ENCODE assay signal across 9 cellular contexts in the genomic region with DNA sequence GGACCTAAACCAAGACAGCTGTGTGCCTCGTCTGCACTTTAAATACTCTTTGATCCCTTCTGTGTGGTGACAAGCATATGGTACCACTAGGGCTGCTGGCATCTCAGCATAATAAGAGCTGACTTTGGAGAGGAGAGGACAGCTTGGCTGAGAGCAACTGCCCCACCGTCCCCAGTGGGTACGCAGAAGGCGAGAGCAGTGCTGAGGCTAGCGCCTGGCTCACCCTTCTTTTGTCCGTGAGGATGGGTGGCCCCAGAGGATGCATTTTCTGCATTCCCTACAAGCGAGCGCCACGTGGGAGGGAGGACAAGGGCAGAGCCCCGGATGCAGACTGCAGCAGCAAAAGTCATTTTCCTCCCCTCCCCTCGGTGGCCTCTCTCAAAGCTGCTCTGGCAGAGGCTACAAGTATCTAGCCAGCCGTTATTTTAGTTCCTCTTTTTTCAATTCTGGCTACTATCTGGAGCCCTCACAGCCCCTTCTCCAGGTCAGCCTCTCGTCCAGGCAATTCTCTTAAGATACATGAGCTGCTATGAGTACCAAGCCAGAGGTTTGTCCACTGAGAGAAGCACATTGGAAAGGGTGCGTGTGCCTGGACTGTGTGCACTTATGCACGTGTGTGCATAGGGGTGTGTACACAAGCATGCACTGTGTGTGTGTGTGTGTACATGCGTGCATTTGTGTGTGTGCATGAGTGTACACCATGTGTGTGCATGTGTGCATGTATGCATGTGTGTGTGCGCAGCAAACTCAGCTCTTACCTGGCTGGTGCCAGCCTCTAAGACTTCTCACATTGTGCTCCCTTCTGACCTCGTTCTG. TPM values are rescaled to one million over a fixed set of nuclear protein-coding genes. Genes with fewer than 3 reads are reported as not detected.
DNase-seq lines count a peak whose midpoint lies in the region; ATAC-seq, FAIRE-seq and TF ChIP-seq lines count a peak whose summit lies in the region.
"Had no signal": no experiment of that assay in that cellular context is flagged by ENCODE, and none has a peak within 500 bp of the region (broad histone marks: within the 10 kb centered on the region; RNA-seq: fewer than 3 reads in every experiment).

No MANE protein-coding gene starts in this region.

- 85% methylated on average over 18 of the region's 18 CpGs; no CpG with 5 or more reads in 1 of the 2 experiments for WGBS in H1 (ENCODE audit: extremely low coverage in 1 of 2, insufficient coverage in 1 of 2, insufficient read length in 1 of 2, insufficient replicate concordance in 2 of 2, low coverage in 1 of 2, low lambda C conversion rate in 2 of 2, missing lambda C conversion rate in 1 of 2), 2 experiments

- H3K4ac ChIP-seq in H1 (replicated peaks; ENCODE audit: insufficient read length, low read depth, low read length): peak overlapping the region; percentile 96

- H3K14ac ChIP-seq in H1 (ENCODE audit: insufficient read length): no peak overlapping the region

- H3K9me3 ChIP-seq in HUES6 (ENCODE audit: control insufficient read depth, insufficient read depth, low read depth, low read length) (no peaks in the 10 kb centered on the region), H1 (ENCODE audit: insufficient read depth in 2 of 2, low read depth in 1 of 2, low read length in 1 of 2) (no peaks in the 10 kb centered on the region), tibial artery (no peaks in the 10 kb centered on the region)
- H3K9me3 ChIP-seq: right lobe of liver had no signal

- H3K56ac ChIP-seq in H1 (replicated peaks; ENCODE audit: insufficient read length, low read depth, low read length): no peak overlapping the region

- peak overlapping the region; percentile 87; the same call in 1 of the 2 replicates for H2BK12ac ChIP-seq in H1 (ENCODE audit: low read depth, low read length)

- H3K4me3 ChIP-seq in HUES6 (ENCODE audit: low read depth, low read length) (no peak overlapping the region), H1 (ENCODE audit: extremely low read depth in 1 of 4, insufficient read depth in 2 of 4, low read depth in 3 of 4, low read length in 4 of 4) (no peak overlapping the region), tibial artery (no peak overlapping the region)
- H3K4me3 ChIP-seq: right lobe of liver had no signal

- peak overlapping the region; percentile 94 for H4K91ac ChIP-seq in H1 (replicated peaks; ENCODE audit: insufficient read length, low read length)

- intact Hi-C loops in tibial artery (cut with DNase I; ENCODE audit: low total_unique reads): loop anchor here (10.0 kb wide), 1 partner anchor 45 kb away; no protein-coding TSS in a partner anchor

- H2AK5ac ChIP-seq in H1 (ENCODE audit: low read depth, low read length): peak overlapping the region; percentile 86; the same call in 1 of the 2 replicates

- no peak for FAIRE-seq in H1 (lab: Jason Lieb, UNC)

- 0 out of 2 replicates have a peak, but pooled peaks cover 2% of the 10 kb centered on the region for H3K79me1 ChIP-seq in H1 (ENCODE audit: low read depth, low read length)

- H3K4me1 Mint-ChIP-seq in activated CD8-positive, alpha-beta memory T cell treated with anti-CD3 and anti-CD28 coated beads, Interleukin-2, amount 10 ng/mL, durations not matched to agents 7 days and 5 days: peaks cover 9% of the 10 kb centered on the region

- H3K36me3 Mint-ChIP-seq in activated CD8-positive, alpha-beta memory T cell treated with anti-CD3 and anti-CD28 coated beads, Interleukin-2, amount 10 ng/mL, durations not matched to agents 7 days and 5 days: no peaks in the 10 kb centered on the region

- peak overlapping the region; percentile 83 for H2BK5ac ChIP-seq in H1 (ENCODE audit: low read depth, low read length)

- no peak overlapping the region for H2AFZ ChIP-seq in H1 (ENCODE audit: low read length)

- H3K9ac ChIP-seq in HUES6 (ENCODE audit: low read length): peak overlapping the region; percentile 11
- no peak overlapping the region for H3K9ac ChIP-seq in H1 (replicated peaks in 1 of 4; ENCODE audit: extremely low read depth in 1 of 4, low read depth in 3 of 4, low read length in 3 of 4)

- H3K27me3 Mint-ChIP-seq in activated CD8-positive, alpha-beta memory T cell treated with anti-CD3 and anti-CD28 coated beads, Interleukin-2, amount 10 ng/mL, durations not matched to agents 7 days and 5 days: peaks cover 13% of the 10 kb centered on the region

- no peak overlapping the region for H3K4me2 ChIP-seq in H1 (ENCODE audit: insufficient read depth in 1 of 2, low read depth in 2 of 2, low read length in 2 of 2)

- no peak for TF ChIP-seq EP300 in H1 (IDR thresholded peaks at IDR 0.05; ENCODE audit: borderline replicate concordance in 1 of 2, low read depth in 2 of 2, low read length in 2 of 2)

- no peak overlapping the region for H4K5ac ChIP-seq in H1 (ENCODE audit: insufficient read length, low read depth, low read length)

- TF ChIP-seq POLR2A in H1 (IDR thresholded peaks at IDR 0.05; ENCODE audit: control extremely low read depth in 1 of 2, low read depth in 2 of 2, low read length in 2 of 2): no peak

- TF ChIP-seq RAD21 in H1 (IDR thresholded peaks at IDR 0.05 in 1 of 2, conservative IDR thresholded peaks at IDR 0.05 in 1 of 2; ENCODE audit: low read depth in 2 of 2, low read length in 2 of 2): no peak

- 0 out of 2 replicates have a peak, but pooled peaks cover 2% of the 10 kb centered on the region for H3K23me2 ChIP-seq in H1 (ENCODE audit: low read depth, low read length)

- CTCF ChIA-PET in activated CD8-positive, alpha-beta memory T cell treated with anti-CD3 and anti-CD28 coated beads, Interleukin-2, amount 10 ng/mL, durations not matched to agents 7 days and 5 days (lab: Charles Lee): no interaction called here
- CTCF ChIA-PET in H1 (lab: Charles Lee; ENCODE audit: partially characterized antibody): interaction anchor here (0.7 to 3.8 kb wide), 12 partner anchors 8 to 355 kb away, joined by 3 to 20 read pairs (median 4); no protein-coding TSS in a partner anchor

- H3K4me1 ChIP-seq in HUES6 (ENCODE audit: control insufficient read depth, insufficient read depth, low read length) (peaks cover 14% of the 10 kb centered on the region; the same call in 1 of the 2 replicates), H1 (replicated peaks in 1 of 4; ENCODE audit: control insufficient read depth in 3 of 4, insufficient read depth in 4 of 4, low read length in 3 of 4) (peaks cover 0 to 5% (median 0%) of the 10 kb centered on the region in 4 experiments; a peak in 1 of 7 replicates), tibial artery (peaks cover 0 to 56% (median 25%) of the 10 kb centered on the region in 4 donors)

- TF ChIP-seq CTCF in H1 (IDR thresholded peaks at IDR 0.05; ENCODE audit: control extremely low read depth in 1 of 3, insufficient read depth in 1 of 3, low read depth in 1 of 3, low read length in 3 of 3) (no peak), tibial artery (IDR thresholded peaks at IDR 0.05) (no peak)

- no peak overlapping the region for H3K23ac ChIP-seq in H1 (ENCODE audit: insufficient read length)

- H2BK120ac ChIP-seq in H1 (replicated peaks; ENCODE audit: low read depth, low read length): no peak overlapping the region

- H4K20me1 ChIP-seq in H1 (replicated peaks in 1 of 2; ENCODE audit: control insufficient read depth in 1 of 2, insufficient read depth in 2 of 2, low read length in 2 of 2): peaks cover 0 to 3% of the 10 kb centered on the region in 2 experiments

- no peak overlapping the region for H4K8ac ChIP-seq in H1 (ENCODE audit: extremely low read depth, insufficient read depth, low read length)

- H3K36me3 ChIP-seq in HUES6 (ENCODE audit: control insufficient read depth, insufficient read depth, low read length): peaks cover 87% of the 10 kb centered on the region
- peaks cover 5 to 29% (median 18%) of the 10 kb centered on the region in 4 experiments; a peak in 7 of 8 replicates for H3K36me3 ChIP-seq in H1 (ENCODE audit: control insufficient read depth in 2 of 4, insufficient read depth in 4 of 4, low read length in 3 of 4)
- peaks cover 65 to 92% (median 89%) of the 10 kb centered on the region in 3 donors for H3K36me3 ChIP-seq in tibial artery
- H3K36me3 ChIP-seq: right lobe of liver had no signal

- peak overlapping the region; percentile 100; the same call in 1 of the 2 replicates for H2BK15ac ChIP-seq in H1 (ENCODE audit: low read length)

- H3K27ac Mint-ChIP-seq in activated CD8-positive, alpha-beta memory T cell treated with anti-CD3 and anti-CD28 coated beads, Interleukin-2, amount 10 ng/mL, durations not matched to agents 7 days and 5 days: no peak overlapping the region

- no peaks in the 10 kb centered on the region for H3K27me3 ChIP-seq in HUES6 (ENCODE audit: control insufficient read depth, insufficient read depth, low read length)
- H3K27me3 ChIP-seq in H1 (replicated peaks in 1 of 4; ENCODE audit: control insufficient read depth in 3 of 4, extremely low read depth in 1 of 4, insufficient read depth in 3 of 4, low read length in 3 of 4): no peaks in the 10 kb centered on the region
- no peaks in the 10 kb centered on the region for H3K27me3 ChIP-seq in tibial artery
- H3K27me3 ChIP-seq: right lobe of liver had no signal

- no peak overlapping the region for H2BK20ac ChIP-seq in H1 (ENCODE audit: low read length)

- ATAC-seq in activated CD8-positive, alpha-beta memory T cell treated with anti-CD3 and anti-CD28 coated beads, Interleukin-2, amount 10 ng/mL, durations not matched to agents 7 days and 5 days: peak; percentile 23
- ATAC-seq in GM19035 (IDR thresholded peaks at IDR 0.05; ENCODE audit: unreplicated experiment): no peak
- ATAC-seq in GM21360 (IDR thresholded peaks at IDR 0.05; ENCODE audit: unreplicated experiment): no peak
- ATAC-seq: right lobe of liver had no signal

- H3K4me3 Mint-ChIP-seq in activated CD8-positive, alpha-beta memory T cell treated with anti-CD3 and anti-CD28 coated beads, Interleukin-2, amount 10 ng/mL, durations not matched to agents 7 days and 5 days: no peak overlapping the region

- no peaks in the 10 kb centered on the region for H3K9me3 Mint-ChIP-seq in activated CD8-positive, alpha-beta memory T cell treated with anti-CD3 and anti-CD28 coated beads, Interleukin-2, amount 10 ng/mL, durations not matched to agents 7 days and 5 days (ENCODE audit: low read depth)

- no peak for DNase-seq in activated CD8-positive, alpha-beta memory T cell treated with anti-CD3 and anti-CD28 coated beads, Interleukin-2, amount 10 ng/mL, durations not matched to agents 7 days and 5 days
- no peak for DNase-seq in activated CD8-positive, alpha-beta memory T cell treated with anti-CD3 and anti-CD28 coated beads for 24 hours
- DNase-seq in H1 (ENCODE audit: low read depth in 1 of 2, low spot score in 2 of 2) (no peak), tibial artery (peak in 1 of 2 donors; percentile 71), COR-L47 (lab: John Stamatoyannopoulos, UW) (no peak)

- H3K27ac ChIP-seq in HUES6 (ENCODE audit: low read depth, low read length) (no peak overlapping the region), H1 (ENCODE audit: low read depth, low read length) (no peak overlapping the region), tibial artery (peak overlapping the region; percentile 51 to 79)
- H3K27ac ChIP-seq: right lobe of liver had no signal

- H3K79me2 ChIP-seq in H1 (ENCODE audit: control insufficient read depth in 1 of 2, insufficient read depth in 2 of 2, low read length in 2 of 2): no peaks in the 10 kb centered on the region

- POLR2A ChIA-PET in H1 (lab: Charles Lee; ENCODE audit: partially characterized antibody): interaction anchor here (1.0 to 1.4 kb wide), 3 partner anchors 9 to 51 kb away, joined by 3 read pairs; a partner anchor contains a TSS

- H3K18ac ChIP-seq in H1 (ENCODE audit: extremely low read depth, low read length): no peak overlapping the region

RNA-seq across cellular contexts. Expression of a gene that starts 51.3 kb away (rescaled TPM):
- total RNA-seq in activated CD8-positive, alpha-beta memory T cell treated with anti-CD3 and anti-CD28 coated beads, Interleukin-2, amount 10 ng/mL, durations not matched to agents 7 days and 5 days: 1 to 10 TPM; 1.1 to 3.8 TPM
- total RNA-seq in H1 (2021; fragmentation: NEBNext Ultra II Directional; extraction: Animal tissue kit (Norgen Biotek cat#: 25700)): 24.7 and 27.9 TPM in 2 replicates
- polyA plus RNA-seq in H1 (2011; rRNA removed): 14.8 and 21.5 TPM in 2 replicates
- polyA plus RNA-seq in H1 (2011; cell fraction: cytosol; rRNA removed): 23.6 TPM
- polyA plus RNA-seq in H1 (2011; cell fraction: nucleus; rRNA removed): 14.3 TPM
- polyA plus RNA-seq in H1 (2012, experiment 1 of 2): 17.1 to 20.8 TPM (median 17.7 TPM) in 4 replicates
- 24.0 TPM for polyA plus RNA-seq in H1 (2012, experiment 2 of 2)
- polyA plus RNA-seq in H1 (2013, experiment 1 of 2): 16.4 TPM
- polyA plus RNA-seq in H1 (2013, experiment 2 of 2): 16.1 TPM
- polyA minus RNA-seq in H1 (2011; rRNA and poly(A)+ RNA removed): 8.5 and 11.9 TPM in 2 replicates
- polyA minus RNA-seq in H1 (2011; cell fraction: cytosol; rRNA and poly(A)+ RNA removed): 11.2 TPM
- polyA minus RNA-seq in H1 (2011; cell fraction: nucleus; rRNA and poly(A)+ RNA removed): 4.9 TPM

Comparison
In these comparisons a context has a peak if more than half of its experiments do, and no peak if none do; other contexts are left out.
1. H3K27ac ChIP-seq: peak in tibial artery (2 of 2); none in HUES6 (single experiment) and H1 (single experiment).